Comparison of ENCODE assay signal across 9 cellular contexts in the genomic region with DNA sequence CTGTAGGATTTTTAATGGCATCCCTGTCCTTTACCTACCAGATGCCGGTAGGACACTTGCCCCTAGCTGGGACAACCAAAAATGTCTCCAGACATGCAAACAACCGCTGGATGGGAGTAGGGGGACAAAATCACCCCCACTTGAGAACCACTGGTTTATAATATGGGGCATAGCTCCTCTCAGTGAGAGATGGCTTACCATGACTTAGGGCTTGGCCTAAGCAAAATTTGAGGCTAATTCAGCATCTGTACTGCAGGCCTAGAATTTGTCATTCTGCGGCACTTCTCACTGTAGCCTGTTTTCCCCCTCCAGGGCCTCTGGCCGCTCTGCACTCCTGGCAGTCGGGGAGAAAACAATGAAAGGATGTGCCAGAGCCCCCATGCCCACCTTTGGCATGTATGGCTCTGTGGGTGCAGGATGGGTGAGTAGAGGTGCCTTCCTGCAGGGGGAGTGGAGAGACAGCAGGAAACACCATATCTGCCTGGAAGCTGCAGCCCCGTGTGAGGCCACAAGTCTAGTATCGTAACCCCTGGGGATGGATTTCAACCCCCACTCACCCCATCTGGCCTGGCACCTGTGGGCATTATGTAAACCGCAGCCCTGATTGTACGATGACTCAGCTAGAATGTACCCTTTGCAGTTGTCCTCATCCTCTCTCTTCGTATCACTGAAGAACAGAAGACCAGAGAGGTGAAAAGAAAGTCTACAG.
DNase-seq lines count a peak whose midpoint lies in the region; ATAC-seq, FAIRE-seq and TF ChIP-seq lines count a peak whose summit lies in the region.
"Had no signal": no experiment of that assay in that cellular context is flagged by ENCODE, and none has a peak within 500 bp of the region (broad histone marks: within the 10 kb centered on the region; RNA-seq: fewer than 3 reads in every experiment).

No MANE protein-coding gene starts in this region.

- no peak overlapping the region; the same call in 1 of the 2 replicates for H3K9ac ChIP-seq in BLaER1

- no peaks in the 10 kb centered on the region for H3K36me3 Mint-ChIP-seq in CD4-positive, alpha-beta T cell (ENCODE audit: low read depth)

- peak; percentile 66 for ATAC-seq in GM19324 (IDR thresholded peaks at IDR 0.05; ENCODE audit: low FRiP score, unreplicated experiment)
- peak; percentile 62 for ATAC-seq in HG03439 (IDR thresholded peaks at IDR 0.05; ENCODE audit: unreplicated experiment)
- ATAC-seq in CD4-positive, alpha-beta T cell (ENCODE audit: poor library complexity) = no peak
- ATAC-seq: lower lobe of right lung had no signal

- no peak overlapping the region for H3K27ac Mint-ChIP-seq in CD4-positive, alpha-beta T cell

- peaks cover 2% of the 10 kb centered on the region for H3K9me3 Mint-ChIP-seq in CD4-positive, alpha-beta T cell

- peak; percentile 27 for TF ChIP-seq CTCF in WI38 (IDR thresholded peaks at IDR 0.05; ENCODE audit: low read depth, low read length)
- no peak for TF ChIP-seq CTCF in CD4-positive, alpha-beta T cell (IDR thresholded peaks at IDR 0.05)

- intact Hi-C loops in CD4-positive, alpha-beta T cell (cut with DNase I, micrococcal nuclease) = no loop called here

- no peak for DNase-seq in globus pallidus (ENCODE audit: low spot score)
- no peak for DNase-seq in frontal cortex (ENCODE audit: low spot score in 2 of 2)
- DNase-seq in SIG-M5 treated with dmso at 0.1 percent for 504 hours (lab: John Stamatoyannopoulos, UW; ENCODE audit: unreplicated experiment) = no peak
- DNase-seq in CD4-positive, alpha-beta T cell = no peak
- DNase-seq: lower lobe of right lung had no signal

- POLR2A ChIA-PET in CD4-positive, alpha-beta T cell (lab: Charles Lee) = no interaction called here

- H4K20me1 ChIP-seq in BLaER1 = peaks cover 11% of the 10 kb centered on the region; the same call in 1 of the 2 replicates

- H3K4me1 Mint-ChIP-seq in CD4-positive, alpha-beta T cell (ENCODE audit: low read depth) = no peaks in the 10 kb centered on the region

- H3K36me3 ChIP-seq in BLaER1 = no peaks in the 10 kb centered on the region
- H3K36me3 ChIP-seq: lower lobe of right lung had no signal

- H3K4me3 ChIP-seq in BLaER1 = no peak overlapping the region
- H3K4me3 ChIP-seq in WI38 (ENCODE audit: low read depth, low read length) = no peak overlapping the region
- H3K4me3 ChIP-seq: lower lobe of right lung had no signal

- peaks cover 5% of the 10 kb centered on the region for H3K27me3 Mint-ChIP-seq in CD4-positive, alpha-beta T cell

- no peaks in the 10 kb centered on the region for H3K27me3 ChIP-seq in BLaER1
- no peaks in the 10 kb centered on the region for H3K27me3 ChIP-seq in CD4-positive, alpha-beta T cell (ENCODE audit: control insufficient read depth, insufficient read depth, low read length)

- no peak for FAIRE-seq in frontal cortex (lab: Jason Lieb, UNC)

- CTCF ChIA-PET in CD4-positive, alpha-beta T cell (lab: Charles Lee) = no interaction called here

- peak overlapping the region; percentile 97 for H3K4me2 ChIP-seq in BLaER1

- peaks cover 77% of the 10 kb centered on the region for H3K4me1 ChIP-seq in BLaER1
- H3K4me1 ChIP-seq: lower lobe of right lung had no signal

- H3K4me3 Mint-ChIP-seq in CD4-positive, alpha-beta T cell = no peak overlapping the region

- no peaks in the 10 kb centered on the region for H3K9me3 ChIP-seq in BLaER1
- H3K9me3 ChIP-seq in CD4-positive, alpha-beta T cell (ENCODE audit: control insufficient read depth, low read length) = no peaks in the 10 kb centered on the region
- H3K9me3 ChIP-seq: lower lobe of right lung had no signal

- peak overlapping the region; percentile 65; the same call in 1 of the 2 replicates for H3K27ac ChIP-seq in BLaER1
- H3K27ac ChIP-seq in CD4-positive, alpha-beta T cell (ENCODE audit: low read depth, low read length) = no peak overlapping the region
- H3K27ac ChIP-seq: lower lobe of right lung had no signal
